1 cellular context compared by ENCODE assay signal in the genomic region with DNA sequence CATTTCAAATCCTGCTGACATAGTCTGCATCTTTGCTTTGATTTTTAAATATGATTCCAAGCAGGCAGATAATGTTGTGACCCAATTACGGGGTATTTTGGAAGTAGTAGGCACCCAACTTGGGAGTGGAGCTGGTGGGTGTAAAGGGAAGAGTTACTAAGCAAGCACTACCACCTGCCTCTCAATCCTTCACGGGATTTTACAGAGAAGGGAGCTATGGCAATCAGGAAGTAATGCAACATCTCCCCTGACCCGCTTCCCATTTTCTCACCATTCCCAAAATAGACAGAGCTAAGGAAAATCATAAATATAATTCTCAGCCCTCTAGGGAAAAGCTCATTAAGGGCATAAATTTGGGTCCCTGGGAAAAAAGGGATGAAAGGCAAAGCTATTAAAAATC.
TF ChIP-seq lines count a peak whose summit lies in the region.

No MANE protein-coding gene starts in this region.

TF ChIP-seq in IMR-90, 13 proteins besides CTCF, POLR2A, EP300 and RAD21:
- TF ChIP-seq NFE2L2 (IDR thresholded peaks at IDR 0.05; ENCODE audit: low read depth, low read length): no peak
- no peak for TF ChIP-seq CHD1 (IDR thresholded peaks at IDR 0.05; ENCODE audit: low read depth, low read length)
- TF ChIP-seq RFX5 (IDR thresholded peaks at IDR 0.05; ENCODE audit: low read depth, low read length): no peak
- TF ChIP-seq RCOR1 (IDR thresholded peaks at IDR 0.05; ENCODE audit: insufficient replicate concordance, low read length): no peak
- no peak for TF ChIP-seq MXI1 (IDR thresholded peaks at IDR 0.05; ENCODE audit: borderline replicate concordance, low read depth, low read length)
- no peak for TF ChIP-seq CEBPB (IDR thresholded peaks at IDR 0.05; ENCODE audit: low read depth, low read length)
- TF ChIP-seq, protein P1, sequence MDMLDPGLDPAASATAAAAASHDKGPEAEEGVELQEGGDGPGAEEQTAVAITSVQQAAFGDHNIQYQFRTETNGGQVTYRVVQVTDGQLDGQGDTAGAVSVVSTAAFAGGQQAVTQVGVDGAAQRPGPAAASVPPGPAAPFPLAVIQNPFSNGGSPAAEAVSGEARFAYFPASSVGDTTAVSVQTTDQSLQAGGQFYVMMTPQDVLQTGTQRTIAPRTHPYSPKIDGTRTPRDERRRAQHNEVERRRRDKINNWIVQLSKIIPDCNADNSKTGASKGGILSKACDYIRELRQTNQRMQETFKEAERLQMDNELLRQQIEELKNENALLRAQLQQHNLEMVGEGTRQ (IDR thresholded peaks at IDR 0.05; ENCODE audit: low read depth, low read length): no peak
- no peak for TF ChIP-seq BHLHE40 (IDR thresholded peaks at IDR 0.05; ENCODE audit: low read depth, low read length)
- no peak for TF ChIP-seq FOS (IDR thresholded peaks at IDR 0.05; ENCODE audit: low read depth, low read length)
- TF ChIP-seq, protein P2, sequence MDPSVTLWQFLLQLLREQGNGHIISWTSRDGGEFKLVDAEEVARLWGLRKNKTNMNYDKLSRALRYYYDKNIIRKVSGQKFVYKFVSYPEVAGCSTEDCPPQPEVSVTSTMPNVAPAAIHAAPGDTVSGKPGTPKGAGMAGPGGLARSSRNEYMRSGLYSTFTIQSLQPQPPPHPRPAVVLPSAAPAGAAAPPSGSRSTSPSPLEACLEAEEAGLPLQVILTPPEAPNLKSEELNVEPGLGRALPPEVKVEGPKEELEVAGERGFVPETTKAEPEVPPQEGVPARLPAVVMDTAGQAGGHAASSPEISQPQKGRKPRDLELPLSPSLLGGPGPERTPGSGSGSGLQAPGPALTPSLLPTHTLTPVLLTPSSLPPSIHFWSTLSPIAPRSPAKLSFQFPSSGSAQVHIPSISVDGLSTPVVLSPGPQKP (IDR thresholded peaks at IDR 0.05; ENCODE audit: borderline replicate concordance, low read depth, low read length): no peak
- no peak for TF ChIP-seq MAZ (IDR thresholded peaks at IDR 0.05; ENCODE audit: borderline replicate concordance, low read depth, low read length)
- TF ChIP-seq SMC3 (IDR thresholded peaks at IDR 0.05; ENCODE audit: low read depth, low read length): no peak
